In the genomic region with DNA sequence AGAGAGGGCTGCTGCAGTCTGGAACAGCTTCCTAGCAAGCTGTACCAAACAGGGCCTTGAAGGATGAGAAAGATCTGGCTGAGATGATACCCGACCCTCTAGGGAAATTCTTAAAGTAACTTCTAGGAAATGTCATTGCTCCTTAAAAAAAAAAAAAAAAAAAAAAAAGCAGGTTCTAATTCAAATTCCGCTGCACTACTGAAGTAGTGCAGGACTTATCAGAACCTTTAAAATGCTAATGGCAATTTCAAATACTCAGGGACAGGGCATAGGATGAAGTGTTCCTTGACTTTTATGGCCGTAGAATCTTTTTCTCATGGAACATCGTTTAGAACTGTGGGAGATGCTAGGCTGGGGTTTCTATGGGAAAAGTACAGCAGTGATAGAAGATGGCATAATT, we compare ENCODE assay signal across 15 cellular contexts. TPM values are rescaled to one million over a fixed set of nuclear protein-coding genes. Genes with fewer than 3 reads are reported as not detected.
DNase-seq lines count a peak whose midpoint lies in the region; ATAC-seq, FAIRE-seq and TF ChIP-seq lines count a peak whose summit lies in the region.
"Had no signal": no experiment of that assay in that cellular context is flagged by ENCODE, and none has a peak within 500 bp of the region (broad histone marks: within the 10 kb centered on the region; RNA-seq: fewer than 3 reads in every experiment).

No MANE protein-coding gene starts in this region.

- BruUV-seq in HepG2 (replicated peaks; lab: Mats Ljungman, UMichigan): no TSS peak

- H3K9me3 Mint-ChIP-seq in activated CD4-positive, alpha-beta T cell treated with anti-CD3 and anti-CD28 coated beads, Interleukin-2, amount 10 ng/mL, durations not matched to agents 24 days and 14 days: no peaks in the 10 kb centered on the region
- H3K9me3 Mint-ChIP-seq in astrocyte (ENCODE audit: unreplicated experiment) (no peaks in the 10 kb centered on the region), neural progenitor cell (no peaks in the 10 kb centered on the region)

- H2AFZ ChIP-seq in Karpas-422 (ENCODE audit: low read length) (no peak overlapping the region), astrocyte (ENCODE audit: low read depth, low read length) (no peak overlapping the region), neural progenitor cell (replicated peaks) (no peak overlapping the region), HepG2 (ENCODE audit: low read length) (no peak overlapping the region)
- H2AFZ ChIP-seq: hepatocyte had no signal

- peaks cover 40% of the 10 kb centered on the region for H3K36me3 Mint-ChIP-seq in activated CD4-positive, alpha-beta T cell treated with anti-CD3 and anti-CD28 coated beads, Interleukin-2, amount 10 ng/mL, durations not matched to agents 24 days and 14 days (ENCODE audit: low read depth)
- H3K36me3 Mint-ChIP-seq in astrocyte (ENCODE audit: low read depth, unreplicated experiment) (peaks cover 4% of the 10 kb centered on the region), neural progenitor cell (peaks cover 8% of the 10 kb centered on the region)

- FAIRE-seq in astrocyte (lab: Jason Lieb, UNC) (no peak), HepG2 (lab: Jason Lieb, UNC) (no peak), frontal cortex (lab: Jason Lieb, UNC) (no peak), H54 (lab: Jason Lieb, UNC) (no peak)
- FAIRE-seq: A549 had no signal

- peaks cover 49% of the 10 kb centered on the region for H3K4me1 ChIP-seq in Karpas-422 (ENCODE audit: low read length)
- peaks cover 23% of the 10 kb centered on the region for H3K4me1 ChIP-seq in astrocyte (ENCODE audit: insufficient read depth, low read length)
- peaks cover 13% of the 10 kb centered on the region for H3K4me1 ChIP-seq in neural progenitor cell
- peaks cover 14% of the 10 kb centered on the region for H3K4me1 ChIP-seq in HepG2 (ENCODE audit: insufficient read depth, low read length)

- TF ChIP-seq EP300 in HepG2 (IDR thresholded peaks at IDR 0.05; ENCODE audit: low read depth in 2 of 2, low read length in 2 of 2) (no peak), HepG2 (CRISPR knock-in tag; IDR thresholded peaks at IDR 0.05; ENCODE audit: borderline replicate concordance) (no peak)

- 7% methylated on average over 4 of the region's 4 CpGs for WGBS in HepG2 (ENCODE audit: low lambda C conversion rate)

- no peak overlapping the region; the same call in 1 of the 2 replicates for H3K4me3 ChIP-seq in Karpas-422 (ENCODE audit: low read length)
- H3K4me3 ChIP-seq in astrocyte (ENCODE audit: insufficient read depth, low read depth, low read length): no peak overlapping the region
- no peak overlapping the region for H3K4me3 ChIP-seq in neural progenitor cell
- H3K4me3 ChIP-seq in HepG2 (replicated peaks in 1 of 3; ENCODE audit: insufficient read depth in 1 of 3, low read depth in 2 of 3, low read length in 3 of 3): no peak overlapping the region
- H3K4me3 ChIP-seq: A549, hepatocyte had no signal

- CTCF ChIA-PET in HepG2 (lab: Yijun Ruan, JAX; ENCODE audit: low intra/inter-chr PET ratio, low total read pairs): no interaction called here

- POLR2A ChIA-PET in HepG2 (lab: Yijun Ruan, JAX): no interaction called here

- no peaks in the 10 kb centered on the region for H3K9me2 ChIP-seq in Karpas-422 (replicated peaks; ENCODE audit: insufficient read depth, low read length)

- no peak for TF ChIP-seq POLR2A in HepG2 (IDR thresholded peaks at IDR 0.05; ENCODE audit: insufficient read depth in 1 of 2, low read depth in 2 of 2, low read length in 2 of 2)
- TF ChIP-seq POLR2A in H54 (IDR thresholded peaks at IDR 0.05; ENCODE audit: low read depth, low read length): no peak

- TF ChIP-seq CTCF in astrocyte (IDR thresholded peaks at IDR 0.05; ENCODE audit: insufficient read depth, low read depth, low read length): no peak
- no peak for TF ChIP-seq CTCF in neural progenitor cell (IDR thresholded peaks at IDR 0.05)
- TF ChIP-seq CTCF in HepG2 (CRISPR knock-in tag; IDR thresholded peaks at IDR 0.05): no peak

- H3K4me1 Mint-ChIP-seq in activated CD4-positive, alpha-beta T cell treated with anti-CD3 and anti-CD28 coated beads, Interleukin-2, amount 10 ng/mL, durations not matched to agents 24 days and 14 days: peaks cover 66% of the 10 kb centered on the region
- H3K4me1 Mint-ChIP-seq in astrocyte (ENCODE audit: low read depth, unreplicated experiment) (peaks cover 35% of the 10 kb centered on the region), neural progenitor cell (peaks cover 53% of the 10 kb centered on the region)

- TF ChIP-seq RAD21 in HepG2 (CRISPR knock-in tag; IDR thresholded peaks at IDR 0.05): no peak

- H3K79me2 ChIP-seq in Karpas-422 (ENCODE audit: low read length) (peaks cover 23% of the 10 kb centered on the region), astrocyte (ENCODE audit: insufficient read depth, low read length) (peaks cover 23% of the 10 kb centered on the region), neural progenitor cell (ENCODE audit: low read depth) (peaks cover 11% of the 10 kb centered on the region), HepG2 (ENCODE audit: insufficient read depth, low read length) (no peaks in the 10 kb centered on the region)

- H3K9ac ChIP-seq in Karpas-422 (ENCODE audit: low read length) (peak overlapping the region; percentile 98), astrocyte (ENCODE audit: low read length) (no peak overlapping the region), neural progenitor cell (no peak overlapping the region), HepG2 (ENCODE audit: insufficient read depth, low read depth, low read length) (no peak overlapping the region)

- H3K27ac ChIP-seq in Karpas-422 (ENCODE audit: low read length): peak overlapping the region; percentile 96
- H3K27ac ChIP-seq in astrocyte (ENCODE audit: low read depth, low read length): no peak overlapping the region
- peak overlapping the region; percentile 10 for H3K27ac ChIP-seq in neural progenitor cell
- H3K27ac ChIP-seq in HepG2 (ENCODE audit: extremely low read length, insufficient read depth, low read length): no peak overlapping the region
- H3K27ac ChIP-seq: hepatocyte had no signal

- H3K27ac Mint-ChIP-seq in activated CD4-positive, alpha-beta T cell treated with anti-CD3 and anti-CD28 coated beads, Interleukin-2, amount 10 ng/mL, durations not matched to agents 24 days and 14 days: peak overlapping the region; percentile 96
- peak overlapping the region; percentile 56 for H3K27ac Mint-ChIP-seq in astrocyte (ENCODE audit: unreplicated experiment)
- H3K27ac Mint-ChIP-seq in neural progenitor cell: no peak overlapping the region

- ATAC-seq in HepG2: no peak
- ATAC-seq: A549 had no signal

- no peaks in the 10 kb centered on the region for H3K36me3 ChIP-seq in Karpas-422 (ENCODE audit: insufficient read depth, low read length)
- H3K36me3 ChIP-seq in astrocyte (ENCODE audit: insufficient read depth, low read length): no peaks in the 10 kb centered on the region
- H3K36me3 ChIP-seq in neural progenitor cell: no peaks in the 10 kb centered on the region
- no peaks in the 10 kb centered on the region for H3K36me3 ChIP-seq in HepG2 (replicated peaks in 1 of 2; ENCODE audit: control insufficient read depth in 1 of 2, insufficient read depth in 2 of 2, low read length in 2 of 2)

- peak overlapping the region; percentile 100 for H3K4me2 ChIP-seq in Karpas-422 (ENCODE audit: low read depth, low read length, poor library complexity, severe bottlenecking)
- no peak overlapping the region for H3K4me2 ChIP-seq in astrocyte (ENCODE audit: low read length)
- H3K4me2 ChIP-seq in neural progenitor cell: no peak overlapping the region
- H3K4me2 ChIP-seq in HepG2 (ENCODE audit: low read depth, low read length): no peak overlapping the region
- H3K4me2 ChIP-seq: A549, hepatocyte had no signal

- H3K4me3 Mint-ChIP-seq in activated CD4-positive, alpha-beta T cell treated with anti-CD3 and anti-CD28 coated beads, Interleukin-2, amount 10 ng/mL, durations not matched to agents 24 days and 14 days: peak overlapping the region; percentile 95
- H3K4me3 Mint-ChIP-seq in astrocyte (ENCODE audit: unreplicated experiment): no peak overlapping the region
- peak overlapping the region; percentile 56 for H3K4me3 Mint-ChIP-seq in neural progenitor cell

- peaks cover 65% of the 10 kb centered on the region for H3F3A ChIP-seq in neural progenitor cell (ENCODE audit: low read depth)

- intact Hi-C loops in activated CD4-positive, alpha-beta T cell treated with anti-CD3 and anti-CD28 coated beads, Interleukin-2, amount 10 ng/mL, durations not matched to agents 24 days and 14 days (cut with micrococcal nuclease): no loop called here
- intact Hi-C loops in HepG2 (cut with micrococcal nuclease; ENCODE audit: unreplicated experiment): no loop called here

- H4K20me1 ChIP-seq in Karpas-422 (ENCODE audit: insufficient read depth, low read depth, low read length): no peaks in the 10 kb centered on the region
- no peaks in the 10 kb centered on the region for H4K20me1 ChIP-seq in astrocyte (ENCODE audit: insufficient read depth, low read length)
- peaks cover 44% of the 10 kb centered on the region for H4K20me1 ChIP-seq in neural progenitor cell (ENCODE audit: low read depth)
- H4K20me1 ChIP-seq in HepG2 (ENCODE audit: insufficient read depth, low read length): no peaks in the 10 kb centered on the region

- in situ Hi-C loops in HepG2 (cut with HindIII; ENCODE audit: extremely low pct_ligation_motif_present, low pct_unique_long_range_greater_than_20kb): no loop called here

- no peak for DNase-seq in activated CD4-positive, alpha-beta T cell treated with anti-CD3 and anti-CD28 coated beads, Interleukin-2, amount 10 ng/mL, durations not matched to agents 24 days and 14 days
- DNase-seq in activated CD4-positive, alpha-beta T cell treated with anti-CD3 and anti-CD28 coated beads, Interleukin-2, amount 50 U/mL, for 1 hour: no peak
- DNase-seq in Karpas-422 (peak; percentile 46), astrocyte (ENCODE audit: low read depth) (no peak), neural progenitor cell (ENCODE audit: low spot score) (no peak), HepG2 (ENCODE audit: low spot score) (no peak), frontal cortex (ENCODE audit: low spot score in 2 of 2) (no peak), H54 (ENCODE audit: insufficient read length, low spot score) (no peak)
- DNase-seq: kidney glomerular epithelial cell, NCI-H446, OCI-M1, posterior cingulate gyrus had no signal

- H3K9me3 ChIP-seq in Karpas-422 (ENCODE audit: low read length) (no peaks in the 10 kb centered on the region), astrocyte (ENCODE audit: insufficient read depth, low read depth, low read length) (no peaks in the 10 kb centered on the region), neural progenitor cell (ENCODE audit: low read depth) (no peaks in the 10 kb centered on the region), HepG2 (ENCODE audit: low read length) (peaks cover 17% of the 10 kb centered on the region)
- H3K9me3 ChIP-seq: A549 had no signal

- no peaks in the 10 kb centered on the region for H3K27me3 Mint-ChIP-seq in activated CD4-positive, alpha-beta T cell treated with anti-CD3 and anti-CD28 coated beads, Interleukin-2, amount 10 ng/mL, durations not matched to agents 24 days and 14 days
- H3K27me3 Mint-ChIP-seq in astrocyte (ENCODE audit: low read depth, unreplicated experiment) (no peaks in the 10 kb centered on the region), neural progenitor cell (ENCODE audit: insufficient read depth, low read depth) (peaks cover 13% of the 10 kb centered on the region)

- H3K27me3 ChIP-seq in Karpas-422 (ENCODE audit: low read length): no peaks in the 10 kb centered on the region
- H3K27me3 ChIP-seq in astrocyte (ENCODE audit: insufficient read depth, low read length): no peaks in the 10 kb centered on the region
- no peaks in the 10 kb centered on the region for H3K27me3 ChIP-seq in neural progenitor cell
- H3K27me3 ChIP-seq in HepG2 (ENCODE audit: control insufficient read depth in 1 of 2, insufficient read depth in 2 of 2, low read length in 2 of 2): peaks cover 0 to 8% of the 10 kb centered on the region in 2 experiments; a peak in 1 of 5 replicates
- H3K27me3 ChIP-seq: hepatocyte had no signal

RNA-seq across cellular contexts. Expression of a gene that starts 13.1 kb away (rescaled TPM):
- 38.4 and 42.3 TPM in 2 replicates for total RNA-seq in activated CD4-positive, alpha-beta T cell treated with anti-CD3 and anti-CD28 coated beads, Interleukin-2, amount 10 ng/mL, durations not matched to agents 24 days and 14 days
- total RNA-seq in Karpas-422 (2014; rRNA removed; shearing (Covaris generic); ENCODE audit: low replicate concordance): 1.5 and 2.6 TPM in 2 replicates
- 22.8 and 32.1 TPM in 2 replicates for total RNA-seq in astrocyte
- total RNA-seq in neural progenitor cell (ENCODE audit: low replicate concordance): 262 and 277 TPM in 2 replicates
- 0.04 TPM in 1 of 2 replicates, not detected in the other for total RNA-seq in HepG2 (2016; rRNA removed; fragmentation: Illumina TruSeq; extraction: Trizol)
- total RNA-seq in HepG2 (2016; cell fraction: cytosol; rRNA removed; fragmentation: Illumina TruSeq; extraction: Trizol; ENCODE audit: low read depth): not detected in 2 replicates
- total RNA-seq in HepG2 (2016; cell fraction: insoluble cytoplasmic fraction; rRNA removed; fragmentation: Illumina TruSeq; extraction: Trizol): 0.03 and 0.06 TPM in 2 replicates
- 0.03 TPM in 2 replicates for total RNA-seq in HepG2 (2016; cell fraction: membrane; rRNA removed; fragmentation: Illumina TruSeq; extraction: Trizol)
- total RNA-seq in HepG2 (2016; cell fraction: nucleus; rRNA removed; fragmentation: Illumina TruSeq; extraction: Trizol): 0.22 TPM in 2 replicates
- polyA plus RNA-seq in HepG2 (2011; rRNA removed): under 0.01 TPM in 1 of 2 replicates, not detected in the other
- 0.01 TPM in 1 of 2 replicates, not detected in the other for polyA plus RNA-seq in HepG2 (2011; cell fraction: cytosol; rRNA removed)
- polyA plus RNA-seq in HepG2 (2011; cell fraction: nucleus; rRNA removed): 0.02 and 0.03 TPM in 2 replicates
- not detected in 2 replicates for polyA plus RNA-seq in HepG2 (2012)
- not detected in 2 replicates for polyA plus RNA-seq in HepG2 (2016; cell fraction: cytosol; fragmentation: Illumina TruSeq; extraction: Trizol; ENCODE audit: low read depth)
- polyA plus RNA-seq in HepG2 (2016; cell fraction: insoluble cytoplasmic fraction; fragmentation: Illumina TruSeq; extraction: Trizol; ENCODE audit: low read depth): not detected in 2 replicates
- not detected in 2 replicates for polyA plus RNA-seq in HepG2 (2016; cell fraction: membrane; fragmentation: Illumina TruSeq; extraction: Trizol; ENCODE audit: low read depth)
- not detected in 2 replicates for polyA plus RNA-seq in HepG2 (2016; cell fraction: nucleus; fragmentation: Illumina TruSeq; extraction: Trizol; ENCODE audit: insufficient read depth, low read depth)
- polyA minus RNA-seq in HepG2 (2011; rRNA and poly(A)+ RNA removed; ENCODE audit: low replicate concordance): 0.02 and 0.14 TPM in 2 replicates
- not detected in 2 replicates for polyA minus RNA-seq in HepG2 (2011; cell fraction: cytosol; rRNA and poly(A)+ RNA removed)
- 0.13 and 0.25 TPM in 2 replicates for polyA minus RNA-seq in HepG2 (2011; cell fraction: nucleus; rRNA and poly(A)+ RNA removed)
- total RNA-seq in frontal cortex: 110 TPM

RNA-seq across cellular contexts. Expression of a gene that starts 48.7 kb away (rescaled TPM):
- not detected in 2 replicates for total RNA-seq in activated CD4-positive, alpha-beta T cell treated with anti-CD3 and anti-CD28 coated beads, Interleukin-2, amount 10 ng/mL, durations not matched to agents 24 days and 14 days
- not detected in 2 replicates for total RNA-seq in Karpas-422 (2014; rRNA removed; shearing (Covaris generic); ENCODE audit: low replicate concordance)
- total RNA-seq in astrocyte (1.1 and 2.0 TPM in 2 replicates), neural progenitor cell (ENCODE audit: low replicate concordance) (1.1 and 1.6 TPM in 2 replicates), HepG2 (2016; rRNA removed; fragmentation: Illumina TruSeq; extraction: Trizol) (not detected in 2 replicates), frontal cortex (not detected)
- total RNA-seq in HepG2 (2016; cell fraction: cytosol; rRNA removed; fragmentation: Illumina TruSeq; extraction: Trizol; ENCODE audit: low read depth): not detected in 2 replicates
- not detected in 2 replicates for total RNA-seq in HepG2 (2016; cell fraction: insoluble cytoplasmic fraction; rRNA removed; fragmentation: Illumina TruSeq; extraction: Trizol)
- total RNA-seq in HepG2 (2016; cell fraction: membrane; rRNA removed; fragmentation: Illumina TruSeq; extraction: Trizol): not detected in 2 replicates
- not detected in 2 replicates for total RNA-seq in HepG2 (2016; cell fraction: nucleus; rRNA removed; fragmentation: Illumina TruSeq; extraction: Trizol)
- polyA plus RNA-seq in HepG2 (2011; rRNA removed): not detected in 2 replicates
- polyA plus RNA-seq in HepG2 (2011; cell fraction: cytosol; rRNA removed): not detected in 2 replicates
- not detected in 2 replicates for polyA plus RNA-seq in HepG2 (2011; cell fraction: nucleus; rRNA removed)
- polyA plus RNA-seq in HepG2 (2012): not detected in 2 replicates
- not detected in 2 replicates for polyA plus RNA-seq in HepG2 (2016; cell fraction: cytosol; fragmentation: Illumina TruSeq; extraction: Trizol; ENCODE audit: low read depth)
- polyA plus RNA-seq in HepG2 (2016; cell fraction: insoluble cytoplasmic fraction; fragmentation: Illumina TruSeq; extraction: Trizol; ENCODE audit: low read depth): not detected in 2 replicates
- polyA plus RNA-seq in HepG2 (2016; cell fraction: membrane; fragmentation: Illumina TruSeq; extraction: Trizol; ENCODE audit: low read depth): not detected in 2 replicates
- not detected in 2 replicates for polyA plus RNA-seq in HepG2 (2016; cell fraction: nucleus; fragmentation: Illumina TruSeq; extraction: Trizol; ENCODE audit: insufficient read depth, low read depth)
- not detected in 2 replicates for polyA minus RNA-seq in HepG2 (2011; rRNA and poly(A)+ RNA removed; ENCODE audit: low replicate concordance)
- polyA minus RNA-seq in HepG2 (2011; cell fraction: cytosol; rRNA and poly(A)+ RNA removed): not detected in 2 replicates
- polyA minus RNA-seq in HepG2 (2011; cell fraction: nucleus; rRNA and poly(A)+ RNA removed): not detected in 2 replicates
- total RNA-seq: hepatocyte, mononuclear cell had no signal
- polyA plus RNA-seq: A549, hepatocyte had no signal

RNA-seq across cellular contexts. Expression of a gene that starts 52.6 kb away (rescaled TPM):
- not detected in 2 replicates for total RNA-seq in activated CD4-positive, alpha-beta T cell treated with anti-CD3 and anti-CD28 coated beads, Interleukin-2, amount 10 ng/mL, durations not matched to agents 24 days and 14 days
- 0.22 and 2.2 TPM in 2 replicates for total RNA-seq in Karpas-422 (2014; rRNA removed; shearing (Covaris generic); ENCODE audit: low replicate concordance)
- total RNA-seq in astrocyte: not detected in 2 replicates
- 0.53 TPM in 1 of 2 replicates, not detected in the other for total RNA-seq in neural progenitor cell (ENCODE audit: low replicate concordance)
- total RNA-seq in HepG2 (2016; rRNA removed; fragmentation: Illumina TruSeq; extraction: Trizol): not detected in 2 replicates
- not detected in 2 replicates for total RNA-seq in HepG2 (2016; cell fraction: cytosol; rRNA removed; fragmentation: Illumina TruSeq; extraction: Trizol; ENCODE audit: low read depth)
- total RNA-seq in HepG2 (2016; cell fraction: insoluble cytoplasmic fraction; rRNA removed; fragmentation: Illumina TruSeq; extraction: Trizol): not detected in 2 replicates
- total RNA-seq in HepG2 (2016; cell fraction: membrane; rRNA removed; fragmentation: Illumina TruSeq; extraction: Trizol): not detected in 2 replicates
- not detected in 2 replicates for total RNA-seq in HepG2 (2016; cell fraction: nucleus; rRNA removed; fragmentation: Illumina TruSeq; extraction: Trizol)
- polyA plus RNA-seq in HepG2 (2011; rRNA removed): not detected in 2 replicates
- not detected in 2 replicates for polyA plus RNA-seq in HepG2 (2011; cell fraction: cytosol; rRNA removed)
- polyA plus RNA-seq in HepG2 (2011; cell fraction: nucleus; rRNA removed): not detected in 2 replicates
- not detected in 2 replicates for polyA plus RNA-seq in HepG2 (2012)
- polyA plus RNA-seq in HepG2 (2016; cell fraction: cytosol; fragmentation: Illumina TruSeq; extraction: Trizol; ENCODE audit: low read depth): not detected in 2 replicates
- polyA plus RNA-seq in HepG2 (2016; cell fraction: insoluble cytoplasmic fraction; fragmentation: Illumina TruSeq; extraction: Trizol; ENCODE audit: low read depth): not detected in 2 replicates
- not detected in 2 replicates for polyA plus RNA-seq in HepG2 (2016; cell fraction: membrane; fragmentation: Illumina TruSeq; extraction: Trizol; ENCODE audit: low read depth)
- polyA plus RNA-seq in HepG2 (2016; cell fraction: nucleus; fragmentation: Illumina TruSeq; extraction: Trizol; ENCODE audit: insufficient read depth, low read depth): not detected in 2 replicates
- not detected in 2 replicates for polyA minus RNA-seq in HepG2 (2011; rRNA and poly(A)+ RNA removed; ENCODE audit: low replicate concordance)
- polyA minus RNA-seq in HepG2 (2011; cell fraction: cytosol; rRNA and poly(A)+ RNA removed): not detected in 2 replicates
- not detected in 2 replicates for polyA minus RNA-seq in HepG2 (2011; cell fraction: nucleus; rRNA and poly(A)+ RNA removed)
- 2.0 TPM for total RNA-seq in frontal cortex
- total RNA-seq: hepatocyte, mononuclear cell had no signal
- polyA plus RNA-seq: A549, hepatocyte had no signal

Comparison
In these comparisons a context has a peak if more than half of its experiments do, and no peak if none do; other contexts are left out.
1. H3K27ac ChIP-seq: peak in Karpas-422 (single experiment) and neural progenitor cell (single experiment); none in astrocyte (single experiment) and HepG2 (single experiment).